ENCODE assay signal across 1 cellular context in genomic region chr9:20625003-20625349, GRCh38.
TF ChIP-seq lines count a peak whose summit lies in the region.

No MANE protein-coding gene starts in this region.

TF ChIP-seq in HepG2, 621 proteins besides CTCF, POLR2A, EP300 and RAD21:
- TF ChIP-seq AKNA (CRISPR knock-in tag; IDR thresholded peaks at IDR 0.05; ENCODE audit: borderline replicate concordance) (no peak), ZBTB14 (CRISPR knock-in tag; IDR thresholded peaks at IDR 0.05) (no peak), HNF1A (IDR thresholded peaks at IDR 0.05; ENCODE audit: low read depth) (no peak), HNF1A (CRISPR knock-in tag; IDR thresholded peaks at IDR 0.05; ENCODE audit: borderline replicate concordance) (no peak), KLF16 (CRISPR knock-in tag; IDR thresholded peaks at IDR 0.05) (0 out of 4 replicates have a peak, but pooled peaks of 1 of the 2 experiments have one; percentile 31), BATF2 (CRISPR knock-in tag; IDR thresholded peaks at IDR 0.05) (no peak), GABPA (IDR thresholded peaks at IDR 0.05; ENCODE audit: low read depth, low read length) (no peak), GABPA (CRISPR knock-in tag; IDR thresholded peaks at IDR 0.05; ENCODE audit: low read depth) (no peak), NCOA2 (CRISPR knock-in tag; IDR thresholded peaks at IDR 0.05) (0 out of 2 replicates have a peak, but pooled peaks have one; percentile 2), SAP130 (CRISPR knock-in tag; IDR thresholded peaks at IDR 0.05; ENCODE audit: low read depth) (no peak), ZNF430 (CRISPR knock-in tag; IDR thresholded peaks at IDR 0.05) (no peak), ARNT (IDR thresholded peaks at IDR 0.05) (no peak), SMARCE1 (IDR thresholded peaks at IDR 0.05; ENCODE audit: borderline replicate concordance) (no peak), HOXD1 (CRISPR knock-in tag; IDR thresholded peaks at IDR 0.05) (no peak), ATF1 (CRISPR knock-in tag; IDR thresholded peaks at IDR 0.05) (no peak; the same call in 1 of the 2 replicates), ASH2L (IDR thresholded peaks at IDR 0.05; ENCODE audit: insufficient read length, low read depth, low read length) (peak; percentile 0), DRAP1 (CRISPR knock-in tag; IDR thresholded peaks at IDR 0.05) (no peak), KLF13 (CRISPR knock-in tag; IDR thresholded peaks at IDR 0.05) (no peak), CHCHD3 (CRISPR knock-in tag; IDR thresholded peaks at IDR 0.05) (no peak)
